9 cellular contexts compared by ENCODE assay signal in genomic region chr22:32204856-32205722, GRCh38. TPM values are rescaled to one million over a fixed set of nuclear protein-coding genes. Genes with fewer than 3 reads are reported as not detected.
A peak's percentile ranks its signal among the peaks of the same experiment; 100 is the strongest.
DNase-seq lines count a peak whose midpoint lies in the region; ATAC-seq lines count a peak whose summit lies in the region.
"Had no signal": no experiment of that assay in that cellular context is flagged by ENCODE, and none has a peak within 500 bp of the region (broad histone marks: within the 10 kb centered on the region; RNA-seq: fewer than 3 reads in every experiment).

RFPL2 (minus strand) TSS chr22:32205073; CDS start chr22:32202451, 2,622 bp downstream.

- intact Hi-C loops in activated naive CD4-positive, alpha-beta T cell treated with anti-CD3 and anti-CD28 coated beads for 36 hours (cut with micrococcal nuclease): no loop called here
- intact Hi-C loops in left cardiac atrium (cut with DNase I): loop anchor here in 1 of 2 donors (5.0 to 10.0 kb wide), 2 partner anchors 230 to 267 kb away; partner anchors contain the start of gene FBXO7

- H3K36me3 Mint-ChIP-seq in activated naive CD4-positive, alpha-beta T cell treated with anti-CD3 and anti-CD28 coated beads for 36 hours (ENCODE audit: low read depth): no peaks in the 10 kb centered on the region

- in situ Hi-C loops in G401 (cut with HindIII; ENCODE audit: low sequenced_read_pairs): no loop called here

- peak; percentile 75 for DNase-seq in G401 (ENCODE audit: low spot score)
- DNase-seq in NCI-H2107 treated with DMSO at 0.1 percent for 48 hours (lab: John Stamatoyannopoulos, UW; ENCODE audit: unreplicated experiment): peak; percentile 70
- DNase-seq in activated naive CD4-positive, alpha-beta T cell treated with anti-CD3 and anti-CD28 coated beads for 36 hours: peak; percentile 41
- peak; percentile 50 for DNase-seq in left cardiac atrium
- DNase-seq in retina: peak; percentile 47
- DNase-seq in GM19240 (ENCODE audit: insufficient read length, low spot score): no peak

- peaks cover 34% of the 10 kb centered on the region for H3K4me1 Mint-ChIP-seq in activated naive CD4-positive, alpha-beta T cell treated with anti-CD3 and anti-CD28 coated beads for 36 hours (ENCODE audit: low read depth)

- H3K4me3 Mint-ChIP-seq in activated naive CD4-positive, alpha-beta T cell treated with anti-CD3 and anti-CD28 coated beads for 36 hours: peak within 1 kb of the TSS; percentile 66

- ATAC-seq in left cardiac atrium (peak; percentile 67 to 79), HG02973 (IDR thresholded peaks at IDR 0.05; ENCODE audit: unreplicated experiment) (no peak), HG02885 (IDR thresholded peaks at IDR 0.05; ENCODE audit: poor library complexity, unreplicated experiment) (no peak)

- CTCF ChIA-PET in activated naive CD4-positive, alpha-beta T cell treated with anti-CD3 and anti-CD28 coated beads for 36 hours (lab: Charles Lee): no interaction called here

- H3K27me3 Mint-ChIP-seq in activated naive CD4-positive, alpha-beta T cell treated with anti-CD3 and anti-CD28 coated beads for 36 hours (ENCODE audit: low read depth): peaks cover 17% of the 10 kb centered on the region

- no peaks in the 10 kb centered on the region for H3K9me3 Mint-ChIP-seq in activated naive CD4-positive, alpha-beta T cell treated with anti-CD3 and anti-CD28 coated beads for 36 hours

- no peak within 1 kb of the TSS for H3K27ac Mint-ChIP-seq in activated naive CD4-positive, alpha-beta T cell treated with anti-CD3 and anti-CD28 coated beads for 36 hours

RNA-seq across cellular contexts. Expression of gene RFPL2, which starts in this region (rescaled TPM):
- total RNA-seq in G401 (2014; rRNA removed; shearing (Covaris generic)): 0.85 and 1.8 TPM in 2 replicates
- not detected for total RNA-seq in activated naive CD4-positive, alpha-beta T cell treated with anti-CD3 and anti-CD28 coated beads for 36 hours
- under 1 TPM in 1 of 2 donors, not detected in 1; 0.12 TPM for total RNA-seq in left cardiac atrium
- total RNA-seq: M059J had no signal

Comparison
In these comparisons a context has a peak if more than half of its experiments do, and no peak if none do; other contexts are left out.
1. Peak in DNase-seq in activated naive CD4-positive, alpha-beta T cell treated with anti-CD3 and anti-CD28 coated beads for 36 hours; RNA of the gene not detected or under 1 TPM.
2. Peak in DNase-seq and ATAC-seq in left cardiac atrium; RNA of the gene not detected or under 1 TPM.